8 cellular contexts compared by ENCODE assay signal in the genomic region with DNA sequence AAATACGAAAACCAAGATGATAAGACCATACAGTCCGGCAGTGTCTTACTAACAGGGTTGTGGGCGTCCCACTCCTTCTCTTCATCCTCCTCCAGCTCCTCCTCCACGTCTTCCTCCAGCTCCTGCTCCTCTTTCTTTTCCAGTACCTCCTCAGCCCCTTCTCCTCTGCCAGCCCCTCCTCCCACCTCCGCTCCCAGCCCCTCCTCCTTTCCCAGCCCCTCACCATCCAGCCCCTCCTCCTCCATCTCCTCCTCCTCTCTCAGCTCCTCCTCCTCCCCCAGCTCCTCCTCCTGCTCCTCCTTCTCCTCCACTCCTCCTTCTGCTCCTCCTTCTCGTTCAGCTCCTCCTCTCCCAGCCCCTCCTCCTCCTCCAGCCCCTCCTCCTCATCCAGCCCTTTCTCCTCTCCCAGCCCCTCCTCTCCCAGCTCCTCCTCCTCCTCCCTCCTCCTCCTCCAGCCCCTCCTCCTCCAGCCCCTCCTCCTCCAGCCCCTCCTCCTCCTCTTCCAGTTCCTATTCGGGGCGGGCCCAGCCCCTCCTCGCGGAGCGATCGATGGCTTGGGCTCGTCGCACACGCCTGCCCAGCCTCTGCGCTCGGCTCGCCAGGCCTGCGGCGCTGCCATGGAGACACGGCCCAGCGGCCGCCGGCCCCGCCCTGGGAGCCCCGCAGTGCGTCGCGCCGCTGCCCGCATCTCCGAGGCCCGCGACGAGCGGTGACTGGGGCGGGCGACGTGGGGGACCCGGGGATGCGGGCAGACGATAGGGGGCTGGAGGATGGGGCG. TPM values are rescaled to one million over a fixed set of nuclear protein-coding genes. Genes with fewer than 3 reads are reported as not detected.
DNase-seq lines count a peak whose midpoint lies in the region; ATAC-seq and TF ChIP-seq lines count a peak whose summit lies in the region.

A gene with protein sequence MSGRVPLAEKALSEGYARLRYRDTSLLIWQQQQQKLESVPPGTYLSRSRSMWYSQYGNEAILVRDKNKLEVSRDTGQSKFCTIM (plus strand): TSS at position 654 of the 778 bp plus-strand sequence. CDS start 1,267 bp downstream, outside the sequence.

- peak within 1 kb of the TSS; percentile 86 for H3K4me3 Mint-ChIP-seq in T-helper 17 cell
- H3K4me3 Mint-ChIP-seq in progenitor cell of endocrine pancreas (ENCODE audit: low read depth): peak within 1 kb of the TSS; percentile 73

- no peaks in the 10 kb centered on the region for H3K27me3 Mint-ChIP-seq in T-helper 17 cell
- no peaks in the 10 kb centered on the region for H3K27me3 Mint-ChIP-seq in progenitor cell of endocrine pancreas

- H3K4me1 Mint-ChIP-seq in T-helper 17 cell (peaks cover 15% of the 10 kb centered on the region), progenitor cell of endocrine pancreas (ENCODE audit: low read depth) (no peaks in the 10 kb centered on the region)

- TF ChIP-seq CTCF in GM12875 (IDR thresholded peaks at IDR 0.05; ENCODE audit: borderline replicate concordance, insufficient read depth, low read depth, low read length): no peak
- no peak for TF ChIP-seq CTCF in left ventricle myocardium inferior (IDR thresholded peaks at IDR 0.05; ENCODE audit: borderline replicate concordance)
- TF ChIP-seq CTCF in progenitor cell of endocrine pancreas (IDR thresholded peaks at IDR 0.05; ENCODE audit: unreplicated experiment): no peak

- peak within 1 kb of the TSS; percentile 74 for H3K27ac ChIP-seq in left ventricle myocardium inferior (replicated peaks)

- peak within 1 kb of the TSS; percentile 25 for H3K27ac Mint-ChIP-seq in T-helper 17 cell
- H3K27ac Mint-ChIP-seq in progenitor cell of endocrine pancreas: no peak within 1 kb of the TSS

- no peaks in the 10 kb centered on the region for H3K36me3 Mint-ChIP-seq in T-helper 17 cell (ENCODE audit: low read depth)
- peaks cover 4% of the 10 kb centered on the region for H3K36me3 Mint-ChIP-seq in progenitor cell of endocrine pancreas (ENCODE audit: insufficient read depth)

- H3K36me3 ChIP-seq in left ventricle myocardium inferior: peaks cover 2% of the 10 kb centered on the region

- H3K4me3 ChIP-seq in GM12875 (ENCODE audit: low read depth, low read length): peak within 1 kb of the TSS; percentile 92
- H3K4me3 ChIP-seq in left ventricle myocardium inferior: peak within 1 kb of the TSS; percentile 78

- no peaks in the 10 kb centered on the region for H3K9me3 Mint-ChIP-seq in progenitor cell of endocrine pancreas (ENCODE audit: low read depth)

- DNase-seq in NCI-H1694 (lab: John Stamatoyannopoulos, UW) (peak; percentile 97), T-helper 17 cell (peak; percentile 86 to 90 (median 89)), amygdala (lab: John Stamatoyannopoulos, UW) (peak in 55 of 56 donors; percentile 63 to 100 (median 96)), left ventricle myocardium inferior (peak; percentile 94), progenitor cell of endocrine pancreas (ENCODE audit: low spot score, unreplicated experiment) (peak; percentile 93), ureter (ENCODE audit: low spot score) (peak; percentile 96)

- H3K4me1 ChIP-seq in left ventricle myocardium inferior: peaks cover 16% of the 10 kb centered on the region

- ATAC-seq in HG02870 (IDR thresholded peaks at IDR 0.05; ENCODE audit: unreplicated experiment): peak; percentile 88
- ATAC-seq in T-helper 17 cell: peak; percentile 91

- no peaks in the 10 kb centered on the region for H3K27me3 ChIP-seq in left ventricle myocardium inferior (ENCODE audit: low read depth)

- intact Hi-C loops in left ventricle myocardium inferior (cut with micrococcal nuclease): no loop called here

- H3K9me3 ChIP-seq in T-helper 17 cell (ENCODE audit: control insufficient read depth, low read length, poor library complexity, severe bottlenecking) (no peaks in the 10 kb centered on the region), left ventricle myocardium inferior (replicated peaks) (no peaks in the 10 kb centered on the region)

RNA-seq across cellular contexts. Expression of the gene that starts here (rescaled TPM):
- total RNA-seq in T-helper 17 cell (10 to 100 TPM in 1 of 2 donors, 1 to 10 TPM in 1; 7.7 to 10.2 TPM), left ventricle myocardium inferior (5.7 TPM), progenitor cell of endocrine pancreas (21.8 and 28.0 TPM in 2 replicates), ureter (16.9 TPM)

Comparison
In these comparisons a context has a peak if more than half of its experiments do, and no peak if none do; other contexts are left out.
1. Peak in every context shown above with its lines: DNase-seq, ATAC-seq, H3K4me3 ChIP-seq and H3K27ac ChIP-seq.